In genomic region chr14:77588411-77589025, GRCh38 we compare ENCODE assay signal across 8 cellular contexts. TPM values are rescaled to one million over a fixed set of nuclear protein-coding genes. Genes with fewer than 3 reads are reported as not detected.
A peak's percentile ranks its signal among the peaks of the same experiment; 100 is the strongest.
DNase-seq lines count a peak whose midpoint lies in the region; ATAC-seq and TF ChIP-seq lines count a peak whose summit lies in the region.
"Not testable (repeated sequence)": the region's sequence is repeated elsewhere in the genome, so short reads cannot be mapped to it uniquely, and the experiment has no call there.

No MANE protein-coding gene starts in this region.

- H3K36me3 Mint-ChIP-seq in T-helper 17 cell (ENCODE audit: low read depth), result not testable (repeated sequence)
- peaks cover 20% of the 10 kb centered on the region for H3K36me3 Mint-ChIP-seq in activated naive CD8-positive, alpha-beta T cell treated with anti-CD3 and anti-CD28 coated beads for 36 hours

- peak overlapping the region; percentile 27 for H3K27ac Mint-ChIP-seq in T-helper 17 cell
- H3K27ac Mint-ChIP-seq in activated naive CD8-positive, alpha-beta T cell treated with anti-CD3 and anti-CD28 coated beads for 36 hours, result peak overlapping the region; percentile 63

- intact Hi-C loops in vagina (cut with DNase I), result not testable (repeated sequence)

- not testable (repeated sequence) for H2AFZ ChIP-seq in trophoblast cell (ENCODE audit: insufficient read depth, low read length, poor library complexity)

- H3K27me3 ChIP-seq in trophoblast cell (ENCODE audit: insufficient read depth, low read length); vagina: not testable (repeated sequence)

- H4K12ac ChIP-seq in trophoblast cell (ENCODE audit: low read depth, low read length), result not testable (repeated sequence)

- H3K4me1 ChIP-seq in trophoblast cell (ENCODE audit: control insufficient read depth in 1 of 2, insufficient read depth in 2 of 2, low read length in 2 of 2), result not testable (repeated sequence)
- peaks cover 20% of the 10 kb centered on the region for H3K4me1 ChIP-seq in vagina

- H3K23ac ChIP-seq in trophoblast cell (ENCODE audit: low read length), result not testable (repeated sequence)

- H3K79me1 ChIP-seq in trophoblast cell (ENCODE audit: low read length), result not testable (repeated sequence)

- ATAC-seq in GM19395 (IDR thresholded peaks at IDR 0.05; ENCODE audit: unreplicated experiment), result peak; percentile 47
- ATAC-seq in HG02852 (IDR thresholded peaks at IDR 0.05; ENCODE audit: unreplicated experiment), result peak; percentile 64
- ATAC-seq in T-helper 17 cell, result not testable (repeated sequence)

- H2BK5ac ChIP-seq in trophoblast cell (ENCODE audit: low read depth, low read length, poor library complexity), result not testable (repeated sequence)

- H3K9me3 ChIP-seq in T-helper 17 cell (ENCODE audit: control insufficient read depth, low read length, poor library complexity, severe bottlenecking); trophoblast cell (ENCODE audit: insufficient read depth, low read depth, low read length); vagina: not testable (repeated sequence)

- TF ChIP-seq POLR2A in vagina (IDR thresholded peaks at IDR 0.05), result not testable (repeated sequence)

- not testable (repeated sequence) for H4K8ac ChIP-seq in trophoblast cell (ENCODE audit: low read depth, low read length)

- not testable (repeated sequence) for DNase-seq in T-helper 17 cell; activated naive CD8-positive, alpha-beta T cell treated with anti-CD3 and anti-CD28 coated beads for 36 hours; vagina (ENCODE audit: extremely low spot score in 2 of 2)
- DNase-seq in kidney tubule cell (ENCODE audit: low spot score) (peak; percentile 40), trophoblast cell (peak; percentile 87 to 96)

- H3K9me3 Mint-ChIP-seq in activated naive CD8-positive, alpha-beta T cell treated with anti-CD3 and anti-CD28 coated beads for 36 hours, result not testable (repeated sequence)

- not testable (repeated sequence) for H3K27me3 Mint-ChIP-seq in T-helper 17 cell; activated naive CD8-positive, alpha-beta T cell treated with anti-CD3 and anti-CD28 coated beads for 36 hours

- H2AK5ac ChIP-seq in trophoblast cell (ENCODE audit: low read length), result not testable (repeated sequence)

- H3K4ac ChIP-seq in trophoblast cell (ENCODE audit: low read depth, low read length), result not testable (repeated sequence)

- not testable (repeated sequence) for H3K18ac ChIP-seq in trophoblast cell (ENCODE audit: low read length)

- H3K14ac ChIP-seq in trophoblast cell (ENCODE audit: low read length), result not testable (repeated sequence)

- not testable (repeated sequence) for H4K91ac ChIP-seq in trophoblast cell (ENCODE audit: low read depth, low read length)

- H3K79me2 ChIP-seq in trophoblast cell (ENCODE audit: control insufficient read depth, insufficient read depth, low read length, poor library complexity), result not testable (repeated sequence)

- H3K4me1 Mint-ChIP-seq in T-helper 17 cell, result peaks cover 30% of the 10 kb centered on the region
- peaks cover 33% of the 10 kb centered on the region for H3K4me1 Mint-ChIP-seq in activated naive CD8-positive, alpha-beta T cell treated with anti-CD3 and anti-CD28 coated beads for 36 hours

- not testable (repeated sequence) for H2BK120ac ChIP-seq in trophoblast cell (ENCODE audit: insufficient read depth, low read length, poor library complexity)

- not testable (repeated sequence) for H3K9ac ChIP-seq in trophoblast cell (ENCODE audit: low read length)

- TF ChIP-seq CTCF in vagina (IDR thresholded peaks at IDR 0.05), result not testable (repeated sequence)

- no CpG with 5 or more reads among the region's 11 CpGs for WGBS in trophoblast cell (ENCODE audit: extremely low coverage, insufficient coverage, insufficient read length)

- peak overlapping the region; percentile 5; the same call in 1 of the 2 replicates for H3K4me3 ChIP-seq in GM08714 (ENCODE audit: low read length)
- not testable (repeated sequence) for H3K4me3 ChIP-seq in trophoblast cell (ENCODE audit: low read depth, low read length); vagina

- not testable (repeated sequence) for H3K27ac ChIP-seq in trophoblast cell (ENCODE audit: low read depth, low read length)
- peak overlapping the region; percentile 48 for H3K27ac ChIP-seq in vagina

- not testable (repeated sequence) for H3K36me3 ChIP-seq in trophoblast cell (ENCODE audit: control insufficient read depth in 1 of 2, insufficient read depth in 2 of 2, low read length in 2 of 2); vagina

- H3K4me2 ChIP-seq in trophoblast cell (ENCODE audit: low read length), result not testable (repeated sequence)

- not testable (repeated sequence) for H3K4me3 Mint-ChIP-seq in T-helper 17 cell; activated naive CD8-positive, alpha-beta T cell treated with anti-CD3 and anti-CD28 coated beads for 36 hours

- H2BK12ac ChIP-seq in trophoblast cell (ENCODE audit: low read length), result not testable (repeated sequence)

RNA-seq across cellular contexts. Expression of gene SPTLC2, which starts 27.9 kb away (rescaled TPM):
- 10 to 100 TPM; 22.0 to 22.3 TPM for total RNA-seq in T-helper 17 cell
- 10 to 100 TPM; 30.7 to 36.2 TPM for total RNA-seq in activated naive CD8-positive, alpha-beta T cell treated with anti-CD3 and anti-CD28 coated beads for 36 hours
- 15.6 and 15.9 TPM in 2 replicates for polyA plus RNA-seq in trophoblast cell (2013)
- total RNA-seq in vagina, result 23.1 TPM
